10 cellular contexts compared by ENCODE assay signal in genomic region chr15:90463381-90463780, GRCh38.
DNase-seq lines count a peak whose midpoint lies in the region; ATAC-seq and TF ChIP-seq lines count a peak whose summit lies in the region.
"Had no signal": no experiment of that assay in that cellular context is flagged by ENCODE, and none has a peak within 500 bp of the region (broad histone marks: within the 10 kb centered on the region; RNA-seq: fewer than 3 reads in every experiment).

No MANE protein-coding gene starts in this region.

- H3K9me3 ChIP-seq in RWPE2 (ENCODE audit: severe bottlenecking) (no peaks in the 10 kb centered on the region), Caco-2 (no peaks in the 10 kb centered on the region), PC-9 (ENCODE audit: insufficient read depth, low read depth) (no peaks in the 10 kb centered on the region)

- peaks cover 3% of the 10 kb centered on the region; the same call in 1 of the 2 replicates for H3F3A ChIP-seq in PC-9 (ENCODE audit: insufficient read depth, low read depth)

- H3K4me3 Mint-ChIP-seq in Caco-2 (ENCODE audit: unreplicated experiment), result no peak overlapping the region
- H3K4me3 Mint-ChIP-seq: activated naive CD4-positive, alpha-beta T cell treated with anti-CD3 and anti-CD28 coated beads for 36 hours; naive thymus-derived CD4-positive, alpha-beta T cell had no signal

- CTCF ChIA-PET in Caco-2 (lab: Charles Lee), result no interaction called here
- CTCF ChIA-PET in PC-9 (lab: Charles Lee), result no interaction called here

- peaks cover 9% of the 10 kb centered on the region for H3K4me1 ChIP-seq in RWPE2 (ENCODE audit: insufficient read depth, poor library complexity, severe bottlenecking)
- H3K4me1 ChIP-seq in Caco-2, result no peaks in the 10 kb centered on the region
- no peaks in the 10 kb centered on the region for H3K4me1 ChIP-seq in PC-9 (replicated peaks; ENCODE audit: insufficient read depth)

- H2AFZ ChIP-seq in PC-9, result no peak overlapping the region

- intact Hi-C loops in sciatic nerve (cut with DNase I), result no loop called here
- intact Hi-C loops in Caco-2 (cut with micrococcal nuclease; ENCODE audit: unreplicated experiment), result no loop called here
- intact Hi-C loops in PC-9 (cut with micrococcal nuclease; ENCODE audit: unreplicated experiment), result no loop called here

- DNase-seq in GM12865 (ENCODE audit: low read depth) (peak; percentile 31), RWPE2 (ENCODE audit: low spot score) (no peak), fibroblast of the conjunctiva (ENCODE audit: low read depth) (peak; percentile 16), sciatic nerve (ENCODE audit: low spot score) (no peak), Caco-2 (no peak), PC-9 (no peak), SHP77 treated with DMSO at 0.1 percent for 48 hours (lab: John Stamatoyannopoulos, UW) (no peak)
- no peak for DNase-seq in stimulated activated CD4-positive, alpha-beta T cell treated with anti-CD3 and anti-CD28 coated beads, Interleukin-15, amount 100 ng/mL, for 24 hours
- DNase-seq: activated naive CD4-positive, alpha-beta T cell treated with anti-CD3 and anti-CD28 coated beads for 36 hours; naive thymus-derived CD4-positive, alpha-beta T cell had no signal

- H3K9me2 ChIP-seq in PC-9 (ENCODE audit: insufficient read depth), result no peaks in the 10 kb centered on the region

- no peak overlapping the region for H3K27ac Mint-ChIP-seq in Caco-2 (ENCODE audit: unreplicated experiment)

- BruUV-seq in Caco-2 (replicated peaks; lab: Mats Ljungman, UMichigan) (no TSS peak), PC-9 (replicated peaks; lab: Mats Ljungman, UMichigan) (no TSS peak)

- H3K36me3 Mint-ChIP-seq in Caco-2 (ENCODE audit: insufficient read depth, unreplicated experiment), result peaks cover 74% of the 10 kb centered on the region

- TF ChIP-seq CTCF in GM12865 (IDR thresholded peaks at IDR 0.05; ENCODE audit: insufficient read depth, low read depth, low read length, missing control alignments) (no peak), RWPE2 (IDR thresholded peaks at IDR 0.05; ENCODE audit: poor library complexity, severe bottlenecking) (no peak), Caco-2 (IDR thresholded peaks at IDR 0.05; ENCODE audit: insufficient read depth in 1 of 2, low read depth in 1 of 2, low read length in 1 of 2, severe bottlenecking in 1 of 2, unreplicated experiment in 1 of 2) (no peak), PC-9 (conservative IDR thresholded peaks at IDR 0.05) (no peak)

- peaks cover 94% of the 10 kb centered on the region for H3K36me3 ChIP-seq in RWPE2 (ENCODE audit: low read depth)
- H3K36me3 ChIP-seq in Caco-2 (ENCODE audit: control insufficient read depth, insufficient read depth, low read length), result no peaks in the 10 kb centered on the region
- peaks cover 44% of the 10 kb centered on the region for H3K36me3 ChIP-seq in PC-9 (ENCODE audit: low read depth)

- peak; percentile 44 for ATAC-seq in RWPE2 (ENCODE audit: low read depth)
- peak; percentile 92 for ATAC-seq in sciatic nerve
- ATAC-seq: naive thymus-derived CD4-positive, alpha-beta T cell had no signal

- no peaks in the 10 kb centered on the region for H3K79me2 ChIP-seq in PC-9 (ENCODE audit: low read depth)

- H3K27ac ChIP-seq in RWPE2 (ENCODE audit: poor library complexity, severe bottlenecking) (no peak overlapping the region), PC-9 (no peak overlapping the region)

- no peaks in the 10 kb centered on the region for H3K4me1 Mint-ChIP-seq in Caco-2 (ENCODE audit: low read depth, unreplicated experiment)

- no peaks in the 10 kb centered on the region for H3K27me3 Mint-ChIP-seq in Caco-2 (ENCODE audit: insufficient read depth, unreplicated experiment)
- H3K27me3 Mint-ChIP-seq: naive thymus-derived CD4-positive, alpha-beta T cell had no signal

- no peaks in the 10 kb centered on the region for H3K27me3 ChIP-seq in RWPE2 (ENCODE audit: insufficient read depth, poor library complexity, severe bottlenecking)
- H3K27me3 ChIP-seq in Caco-2 (replicated peaks; ENCODE audit: control insufficient read depth, insufficient read depth, low read length), result no peaks in the 10 kb centered on the region
- H3K27me3 ChIP-seq in PC-9 (ENCODE audit: insufficient read depth, low read depth), result no peaks in the 10 kb centered on the region

- no peaks in the 10 kb centered on the region; the same call in 1 of the 2 replicates for H4K20me1 ChIP-seq in PC-9 (ENCODE audit: insufficient read depth)

- no peak overlapping the region for H3K4me2 ChIP-seq in PC-9

- H3K4me3 ChIP-seq in GM12865 (ENCODE audit: low read depth, low read length) (no peak overlapping the region), RWPE2 (ENCODE audit: severe bottlenecking) (no peak overlapping the region), Caco-2 (ENCODE audit: low read depth, low read length) (no peak overlapping the region), PC-9 (no peak overlapping the region)

- POLR2A ChIA-PET in Caco-2 (lab: Charles Lee), result no interaction called here
- POLR2A ChIA-PET in PC-9 (lab: Charles Lee; ENCODE audit: unreplicated experiment), result no interaction called here

- H3K9me3 Mint-ChIP-seq in Caco-2 (ENCODE audit: unreplicated experiment), result no peaks in the 10 kb centered on the region
- H3K9me3 Mint-ChIP-seq: activated naive CD4-positive, alpha-beta T cell treated with anti-CD3 and anti-CD28 coated beads for 36 hours; naive thymus-derived CD4-positive, alpha-beta T cell had no signal

Comparison
In these comparisons a context has a peak if more than half of its experiments do, and no peak if none do; other contexts are left out.
1. DNase-seq: peak in GM12865 (single experiment) and fibroblast of the conjunctiva (single experiment); none in RWPE2 (single experiment), sciatic nerve (single experiment), Caco-2 (0 of 2), PC-9 (0 of 2), stimulated activated CD4-positive, alpha-beta T cell treated with anti-CD3 and anti-CD28 coated beads, Interleukin-15, amount 100 ng/mL, for 24 hours (single experiment) and SHP77 treated with DMSO at 0.1 percent for 48 hours (single experiment).